12 cellular contexts compared by ENCODE assay signal in genomic region chr6:45548657-45549515, GRCh38.
A peak's percentile ranks its signal among the peaks of the same experiment; 100 is the strongest.
DNase-seq lines count a peak whose midpoint lies in the region; ATAC-seq and TF ChIP-seq lines count a peak whose summit lies in the region.
"Had no signal": no experiment of that assay in that cellular context is flagged by ENCODE, and none has a peak within 500 bp of the region (broad histone marks: within the 10 kb centered on the region; RNA-seq: fewer than 3 reads in every experiment).

No MANE protein-coding gene starts in this region.

- no peak overlapping the region for H3K27ac ChIP-seq in hepatocyte
- H3K27ac ChIP-seq: HL-60, neutrophil had no signal

- TF ChIP-seq CTCF in hepatocyte (IDR thresholded peaks at IDR 0.05; ENCODE audit: poor library complexity) = no peak

- H3K9me3 ChIP-seq in hepatocyte (ENCODE audit: low read depth) = no peaks in the 10 kb centered on the region
- H3K9me3 ChIP-seq: neutrophil had no signal

- no peaks in the 10 kb centered on the region for H3K27me3 ChIP-seq in hepatocyte
- H3K27me3 ChIP-seq: neutrophil had no signal

- ATAC-seq in activated naive CD8-positive, alpha-beta T cell treated with anti-CD3 and anti-CD28 coated beads, Interleukin-2, amount 50 U/mL, for 24 hours = peak; percentile 70
- peak; percentile 97 for ATAC-seq in HG02938 (IDR thresholded peaks at IDR 0.05; ENCODE audit: unreplicated experiment)

- H4K20me1 ChIP-seq in hepatocyte (ENCODE audit: insufficient read depth, poor library complexity, severe bottlenecking) = no peaks in the 10 kb centered on the region

- no peaks in the 10 kb centered on the region for H3K36me3 ChIP-seq in hepatocyte (replicated peaks; ENCODE audit: insufficient read depth, low read depth)

- H3K4me3 Mint-ChIP-seq in activated naive CD8-positive, alpha-beta T cell treated with anti-CD3 and anti-CD28 coated beads, Interleukin-2, amount 50 U/mL, for 24 hours = no peak overlapping the region
- H3K4me3 Mint-ChIP-seq in activated naive CD8-positive, alpha-beta T cell treated with anti-CD3 and anti-CD28 coated beads for 36 hours = no peak overlapping the region
- H3K4me3 Mint-ChIP-seq: activated naive CD8-positive, alpha-beta T cell treated with anti-CD3 and anti-CD28 coated beads, Interleukin-2, amount 10 ng/mL, durations not matched to agents 7 days and 5 days had no signal

- H3K27ac Mint-ChIP-seq in activated naive CD8-positive, alpha-beta T cell treated with anti-CD3 and anti-CD28 coated beads, Interleukin-2, amount 50 U/mL, for 24 hours = no peak overlapping the region
- H3K27ac Mint-ChIP-seq in activated naive CD8-positive, alpha-beta T cell treated with anti-CD3 and anti-CD28 coated beads for 36 hours = no peak overlapping the region
- H3K27ac Mint-ChIP-seq: activated naive CD8-positive, alpha-beta T cell treated with anti-CD3 and anti-CD28 coated beads, Interleukin-2, amount 10 ng/mL, durations not matched to agents 7 days and 5 days had no signal

- H3K79me2 ChIP-seq in hepatocyte = no peaks in the 10 kb centered on the region

- H3K36me3 Mint-ChIP-seq in activated naive CD8-positive, alpha-beta T cell treated with anti-CD3 and anti-CD28 coated beads, Interleukin-2, amount 50 U/mL, for 24 hours (ENCODE audit: low read depth) = peaks cover 20% of the 10 kb centered on the region
- peaks cover 13% of the 10 kb centered on the region for H3K36me3 Mint-ChIP-seq in activated naive CD8-positive, alpha-beta T cell treated with anti-CD3 and anti-CD28 coated beads for 36 hours
- H3K36me3 Mint-ChIP-seq: activated naive CD8-positive, alpha-beta T cell treated with anti-CD3 and anti-CD28 coated beads, Interleukin-2, amount 10 ng/mL, durations not matched to agents 7 days and 5 days had no signal

- H3K27me3 Mint-ChIP-seq in activated naive CD8-positive, alpha-beta T cell treated with anti-CD3 and anti-CD28 coated beads, Interleukin-2, amount 50 U/mL, for 24 hours = no peaks in the 10 kb centered on the region
- no peaks in the 10 kb centered on the region for H3K27me3 Mint-ChIP-seq in activated naive CD8-positive, alpha-beta T cell treated with anti-CD3 and anti-CD28 coated beads for 36 hours
- H3K27me3 Mint-ChIP-seq: activated naive CD8-positive, alpha-beta T cell treated with anti-CD3 and anti-CD28 coated beads, Interleukin-2, amount 10 ng/mL, durations not matched to agents 7 days and 5 days had no signal

- H3K9me2 ChIP-seq in hepatocyte (replicated peaks; ENCODE audit: insufficient read depth) = no peaks in the 10 kb centered on the region

- 71% methylated on average over 7 of the region's 7 CpGs for WGBS in hepatocyte (ENCODE audit: low lambda C conversion rate, missing lambda C conversion rate)

- no peak overlapping the region for H3K4me2 ChIP-seq in hepatocyte

- H3K4me1 Mint-ChIP-seq in activated naive CD8-positive, alpha-beta T cell treated with anti-CD3 and anti-CD28 coated beads, Interleukin-2, amount 50 U/mL, for 24 hours = peaks cover 28% of the 10 kb centered on the region
- peaks cover 7% of the 10 kb centered on the region for H3K4me1 Mint-ChIP-seq in activated naive CD8-positive, alpha-beta T cell treated with anti-CD3 and anti-CD28 coated beads for 36 hours

- DNase-seq in activated naive CD8-positive, alpha-beta T cell treated with anti-CD3 and anti-CD28 coated beads, Interleukin-2, amount 50 U/mL, for 24 hours = peak; percentile 11
- DNase-seq in activated naive CD8-positive, alpha-beta T cell treated with anti-CD3 and anti-CD28 coated beads for 36 hours = no peak
- peak; percentile 35 for DNase-seq in NCI-H82 treated with DMSO at 0.1 percent for 48 hours (lab: John Stamatoyannopoulos, UW; ENCODE audit: unreplicated experiment)
- no peak for DNase-seq in superior temporal gyrus (ENCODE audit: extremely low spot score)
- no peak for DNase-seq in hepatocyte (ENCODE audit: low spot score)
- no peak for DNase-seq in NCI-H748 treated with DMSO at 0.1 percent for 48 hours (lab: John Stamatoyannopoulos, UW)
- DNase-seq in activated T-cell treated with anti-CD3 and anti-CD28 coated beads, Interleukin-2, amount 50 U/mL, for 1 hour = no peak
- DNase-seq: activated naive CD8-positive, alpha-beta T cell treated with anti-CD3 and anti-CD28 coated beads, Interleukin-2, amount 10 ng/mL, durations not matched to agents 7 days and 5 days; foreskin fibroblast had no signal

- no peaks in the 10 kb centered on the region for H3K9me3 Mint-ChIP-seq in activated naive CD8-positive, alpha-beta T cell treated with anti-CD3 and anti-CD28 coated beads, Interleukin-2, amount 50 U/mL, for 24 hours
- H3K9me3 Mint-ChIP-seq in activated naive CD8-positive, alpha-beta T cell treated with anti-CD3 and anti-CD28 coated beads for 36 hours = no peaks in the 10 kb centered on the region
- H3K9me3 Mint-ChIP-seq: activated naive CD8-positive, alpha-beta T cell treated with anti-CD3 and anti-CD28 coated beads, Interleukin-2, amount 10 ng/mL, durations not matched to agents 7 days and 5 days had no signal

- no peaks in the 10 kb centered on the region for H3K4me1 ChIP-seq in hepatocyte (ENCODE audit: insufficient read depth)

- H2AFZ ChIP-seq in hepatocyte = no peak overlapping the region

- H3K4me3 ChIP-seq in hepatocyte = no peak overlapping the region

Comparison
In these comparisons a context has a peak if more than half of its experiments do, and no peak if none do; other contexts are left out.
1. DNase-seq: peak in activated naive CD8-positive, alpha-beta T cell treated with anti-CD3 and anti-CD28 coated beads, Interleukin-2, amount 50 U/mL, for 24 hours (single experiment) and NCI-H82 treated with DMSO at 0.1 percent for 48 hours (single experiment); none in activated naive CD8-positive, alpha-beta T cell treated with anti-CD3 and anti-CD28 coated beads for 36 hours (single experiment), superior temporal gyrus (single experiment), hepatocyte (single experiment), NCI-H748 treated with DMSO at 0.1 percent for 48 hours (single experiment) and activated T-cell treated with anti-CD3 and anti-CD28 coated beads, Interleukin-2, amount 50 U/mL, for 1 hour (single experiment).